2 cellular contexts compared by ENCODE assay signal in the genomic region with DNA sequence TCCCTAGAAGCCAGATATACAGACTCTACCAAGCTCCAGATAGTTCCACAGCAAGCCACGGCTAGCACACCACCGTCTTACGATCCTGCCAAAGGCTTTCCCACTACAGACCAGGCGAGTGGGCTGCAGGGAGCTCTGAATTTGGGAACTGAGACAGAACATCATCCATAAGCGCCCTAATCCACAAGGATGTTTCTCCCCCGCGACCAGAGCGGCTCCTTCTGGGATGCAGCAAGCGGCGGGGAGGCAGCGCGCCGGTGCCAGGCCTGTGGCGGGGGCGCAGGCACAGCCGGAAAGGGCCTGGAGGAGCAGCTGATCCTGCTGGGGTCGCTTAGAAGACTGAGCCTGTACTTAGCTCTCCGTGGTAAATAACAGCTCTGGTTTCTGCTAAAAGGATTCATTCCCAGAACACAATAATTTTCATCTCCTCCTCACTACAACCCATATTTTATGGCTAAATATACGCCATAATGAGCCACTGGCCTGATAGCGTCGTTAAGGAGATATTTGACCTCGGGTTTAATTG.
TF ChIP-seq lines count a peak whose summit lies in the region.

No MANE protein-coding gene starts in this region.

TF ChIP-seq in IMR-90, 13 proteins besides CTCF, POLR2A, EP300 and RAD21:
- no peak for TF ChIP-seq RCOR1 (IDR thresholded peaks at IDR 0.05; ENCODE audit: insufficient replicate concordance, low read length)
- no peak for TF ChIP-seq MXI1 (IDR thresholded peaks at IDR 0.05; ENCODE audit: borderline replicate concordance, low read depth, low read length)
- TF ChIP-seq CHD1 (IDR thresholded peaks at IDR 0.05; ENCODE audit: low read depth, low read length) = no peak
- TF ChIP-seq NFE2L2 (IDR thresholded peaks at IDR 0.05; ENCODE audit: low read depth, low read length) = no peak
- TF ChIP-seq RFX5 (IDR thresholded peaks at IDR 0.05; ENCODE audit: low read depth, low read length) = no peak
- TF ChIP-seq BHLHE40 (IDR thresholded peaks at IDR 0.05; ENCODE audit: low read depth, low read length) = no peak
- TF ChIP-seq FOS (IDR thresholded peaks at IDR 0.05; ENCODE audit: low read depth, low read length) = no peak
- TF ChIP-seq MAZ (IDR thresholded peaks at IDR 0.05; ENCODE audit: borderline replicate concordance, low read depth, low read length) = no peak
TF ChIP-seq in IMR-90: peak in this region for 0.

TF ChIP-seq in neural cell, 6 proteins besides CTCF, POLR2A, EP300 and RAD21:
- TF ChIP-seq EZH2 (IDR thresholded peaks at IDR 0.05; ENCODE audit: borderline replicate concordance, insufficient read depth, low read length, poor library complexity, severe bottlenecking) (no peak), TAF1 (IDR thresholded peaks at IDR 0.05; ENCODE audit: low read depth) (no peak), SMC3 (conservative IDR thresholded peaks at IDR 0.05; ENCODE audit: poor library complexity) (no peak), MXI1 (conservative IDR thresholded peaks at IDR 0.05; ENCODE audit: poor library complexity, severe bottlenecking) (no peak), POLR2AphosphoS5 (IDR thresholded peaks at IDR 0.05) (peak; percentile 26)
- TF ChIP-seq, protein P1, sequence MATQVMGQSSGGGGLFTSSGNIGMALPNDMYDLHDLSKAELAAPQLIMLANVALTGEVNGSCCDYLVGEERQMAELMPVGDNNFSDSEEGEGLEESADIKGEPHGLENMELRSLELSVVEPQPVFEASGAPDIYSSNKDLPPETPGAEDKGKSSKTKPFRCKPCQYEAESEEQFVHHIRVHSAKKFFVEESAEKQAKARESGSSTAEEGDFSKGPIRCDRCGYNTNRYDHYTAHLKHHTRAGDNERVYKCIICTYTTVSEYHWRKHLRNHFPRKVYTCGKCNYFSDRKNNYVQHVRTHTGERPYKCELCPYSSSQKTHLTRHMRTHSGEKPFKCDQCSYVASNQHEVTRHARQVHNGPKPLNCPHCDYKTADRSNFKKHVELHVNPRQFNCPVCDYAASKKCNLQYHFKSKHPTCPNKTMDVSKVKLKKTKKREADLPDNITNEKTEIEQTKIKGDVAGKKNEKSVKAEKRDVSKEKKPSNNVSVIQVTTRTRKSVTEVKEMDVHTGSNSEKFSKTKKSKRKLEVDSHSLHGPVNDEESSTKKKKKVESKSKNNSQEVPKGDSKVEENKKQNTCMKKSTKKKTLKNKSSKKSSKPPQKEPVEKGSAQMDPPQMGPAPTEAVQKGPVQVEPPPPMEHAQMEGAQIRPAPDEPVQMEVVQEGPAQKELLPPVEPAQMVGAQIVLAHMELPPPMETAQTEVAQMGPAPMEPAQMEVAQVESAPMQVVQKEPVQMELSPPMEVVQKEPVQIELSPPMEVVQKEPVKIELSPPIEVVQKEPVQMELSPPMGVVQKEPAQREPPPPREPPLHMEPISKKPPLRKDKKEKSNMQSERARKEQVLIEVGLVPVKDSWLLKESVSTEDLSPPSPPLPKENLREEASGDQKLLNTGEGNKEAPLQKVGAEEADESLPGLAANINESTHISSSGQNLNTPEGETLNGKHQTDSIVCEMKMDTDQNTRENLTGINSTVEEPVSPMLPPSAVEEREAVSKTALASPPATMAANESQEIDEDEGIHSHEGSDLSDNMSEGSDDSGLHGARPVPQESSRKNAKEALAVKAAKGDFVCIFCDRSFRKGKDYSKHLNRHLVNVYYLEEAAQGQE (IDR thresholded peaks at IDR 0.05; ENCODE audit: borderline replicate concordance) = no peak
